In the genomic region with DNA sequence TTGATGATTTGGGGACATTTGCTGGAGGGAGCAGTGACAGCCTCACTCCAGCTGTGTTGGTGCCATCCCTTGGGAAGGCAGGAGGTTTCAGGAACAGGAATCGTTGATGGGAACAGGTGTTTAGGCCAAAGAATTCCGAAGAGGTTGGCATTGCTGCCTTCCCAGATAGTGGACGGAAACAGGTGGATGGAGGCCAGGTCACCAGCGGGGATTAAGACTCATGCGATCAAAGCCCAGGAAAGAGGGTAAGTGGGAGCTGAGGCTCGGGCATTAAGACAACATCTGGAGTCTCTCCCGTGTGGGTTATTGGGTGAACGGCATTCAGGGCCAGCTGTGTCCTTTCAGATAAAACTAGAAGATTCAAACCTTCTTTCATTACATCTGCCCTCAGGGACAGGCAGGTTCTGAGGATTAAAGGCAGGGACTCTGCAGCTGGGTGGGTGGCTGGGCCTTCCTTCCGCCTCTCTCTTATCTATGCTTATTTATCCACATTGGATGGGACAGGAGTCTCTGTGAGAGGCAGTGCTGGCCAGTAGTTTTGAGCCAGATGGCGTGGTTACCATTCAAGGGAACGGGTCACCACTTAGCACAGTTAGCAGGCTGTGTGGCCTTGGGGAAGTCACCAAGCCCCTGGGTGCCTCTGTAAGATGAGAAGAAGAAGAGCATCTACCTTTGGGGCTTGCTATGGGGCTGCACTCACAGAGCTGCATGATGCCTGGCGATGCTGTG, we compare ENCODE assay signal across 21 cellular contexts.
DNase-seq lines count a peak whose midpoint lies in the region; ATAC-seq and TF ChIP-seq lines count a peak whose summit lies in the region.
"Had no signal": no experiment of that assay in that cellular context is flagged by ENCODE, and none has a peak within 500 bp of the region (broad histone marks: within the 10 kb centered on the region; RNA-seq: fewer than 3 reads in every experiment).

No MANE protein-coding gene starts in this region.

- 0 out of 2 replicates have a peak, but pooled peaks cover 2% of the 10 kb centered on the region for H3K4me1 ChIP-seq in BE2C
- peaks cover 74 to 77% (median 75%) of the 10 kb centered on the region in 10 experiments for H3K4me1 ChIP-seq in BLaER1 treated with 17β-estradiol and CSF1 and Interleukin-3, amounts not matched to agents 10 nM and 100 nM
- H3K4me1 ChIP-seq in RWPE2 (ENCODE audit: insufficient read depth, poor library complexity, severe bottlenecking): no peaks in the 10 kb centered on the region

- H3K9me3 ChIP-seq in BE2C (no peaks in the 10 kb centered on the region), RWPE2 (ENCODE audit: severe bottlenecking) (no peaks in the 10 kb centered on the region)
- H3K9me3 ChIP-seq in BLaER1 treated with 17β-estradiol and CSF1 and Interleukin-3, amounts not matched to agents 10 nM and 100 nM (replicated peaks in 1 of 11): peaks cover 0 to 7% (median 0%) of the 10 kb centered on the region in 11 experiments; a peak in 5 of 22 replicates
- H3K9me3 ChIP-seq: MG63 had no signal

- no peak overlapping the region for H3K4me3 ChIP-seq in BE2C (ENCODE audit: low read depth, low read length)
- peak overlapping the region in 8 of 10 experiments; percentile 16 to 67 (median 64); a peak in 15 of 20 replicates for H3K4me3 ChIP-seq in BLaER1 treated with 17β-estradiol and CSF1 and Interleukin-3, amounts not matched to agents 10 nM and 100 nM
- H3K4me3 ChIP-seq in RWPE2 (ENCODE audit: severe bottlenecking): no peak overlapping the region
- H3K4me3 ChIP-seq: MG63 had no signal

- peak overlapping the region in 8 of 11 experiments; percentile 89 to 97 (median 92); a peak in 16 of 22 replicates for H3K27ac ChIP-seq in BLaER1 treated with 17β-estradiol and CSF1 and Interleukin-3, amounts not matched to agents 10 nM and 100 nM
- H3K27ac ChIP-seq in RWPE2 (ENCODE audit: poor library complexity, severe bottlenecking): no peak overlapping the region
- H3K27ac ChIP-seq: C4-2B had no signal

- H3K9ac ChIP-seq in BLaER1 treated with 17β-estradiol and CSF1 and Interleukin-3, amounts not matched to agents 10 nM and 100 nM: peak overlapping the region in 8 of 11 experiments; percentile 64 to 88 (median 84); a peak in 17 of 22 replicates

- no peak for TF ChIP-seq CTCF in BE2C (IDR thresholded peaks at IDR 0.05; ENCODE audit: low read depth, low read length)
- no peak for TF ChIP-seq CTCF in RWPE2 (IDR thresholded peaks at IDR 0.05; ENCODE audit: poor library complexity, severe bottlenecking)

- intact Hi-C loops in posterior vena cava (cut with DNase I): no loop called here

- peak overlapping the region; percentile 10 to 100 (median 95); a peak in 21 of 22 replicates for H3K4me2 ChIP-seq in BLaER1 treated with 17β-estradiol and CSF1 and Interleukin-3, amounts not matched to agents 10 nM and 100 nM

- DNase-seq in BE2C: peak; percentile 28
- DNase-seq in RWPE2 (ENCODE audit: low spot score): peak; percentile 7
- DNase-seq in posterior vena cava (ENCODE audit: low spot score): peak; percentile 29
- DNase-seq in NCI-H187 treated with DMSO at 0.1 percent for 48 hours (lab: John Stamatoyannopoulos, UW): no peak
- no peak for DNase-seq in globus pallidus (ENCODE audit: low spot score)
- DNase-seq: DMS53, EL, IMR-90, Karpas-422, MG63, NCI-H1105, NCI-H146, NCI-H2081, NCI-H2171 treated with DMSO at 0.1 percent for 48 hours, NCI-H524 treated with DMSO at 0.1 percent for 48 hours, NCI-H82, SW 1271 had no signal

- H4K20me1 ChIP-seq in BLaER1 treated with 17β-estradiol and CSF1 and Interleukin-3, amounts not matched to agents 10 nM and 100 nM: peaks cover 0 to 14% (median 0%) of the 10 kb centered on the region in 11 experiments; a peak in 1 of 22 replicates

- H3K27me3 ChIP-seq in BE2C: peaks cover 13% of the 10 kb centered on the region
- peaks cover 0 to 60% (median 3%) of the 10 kb centered on the region in 11 experiments; a peak in 12 of 22 replicates for H3K27me3 ChIP-seq in BLaER1 treated with 17β-estradiol and CSF1 and Interleukin-3, amounts not matched to agents 10 nM and 100 nM
- H3K27me3 ChIP-seq in RWPE2 (ENCODE audit: insufficient read depth, poor library complexity, severe bottlenecking): peaks cover 25% of the 10 kb centered on the region
- H3K27me3 ChIP-seq: MG63 had no signal

- H3K36me3 ChIP-seq in BE2C: no peaks in the 10 kb centered on the region
- H3K36me3 ChIP-seq in BLaER1 treated with 17β-estradiol and CSF1 and Interleukin-3, amounts not matched to agents 10 nM and 100 nM: no peaks in the 10 kb centered on the region
- H3K36me3 ChIP-seq in RWPE2 (ENCODE audit: low read depth): no peaks in the 10 kb centered on the region
- H3K36me3 ChIP-seq: MG63 had no signal

- no peak for ATAC-seq in RWPE2 (ENCODE audit: low read depth)
- ATAC-seq in HG03571 (IDR thresholded peaks at IDR 0.05; ENCODE audit: unreplicated experiment): no peak
- ATAC-seq: Panc1 had no signal

Comparison
In these comparisons a context has a peak if more than half of its experiments do, and no peak if none do; other contexts are left out.
1. DNase-seq: peak in BE2C (single experiment), RWPE2 (single experiment) and posterior vena cava (single experiment); none in NCI-H187 treated with DMSO at 0.1 percent for 48 hours (single experiment) and globus pallidus (single experiment).
2. H3K4me3 ChIP-seq: peak in BLaER1 treated with 17β-estradiol and CSF1 and Interleukin-3, amounts not matched to agents 10 nM and 100 nM (8 of 10); none in BE2C (single experiment) and RWPE2 (single experiment).